7 cellular contexts compared by ENCODE assay signal in the genomic region with DNA sequence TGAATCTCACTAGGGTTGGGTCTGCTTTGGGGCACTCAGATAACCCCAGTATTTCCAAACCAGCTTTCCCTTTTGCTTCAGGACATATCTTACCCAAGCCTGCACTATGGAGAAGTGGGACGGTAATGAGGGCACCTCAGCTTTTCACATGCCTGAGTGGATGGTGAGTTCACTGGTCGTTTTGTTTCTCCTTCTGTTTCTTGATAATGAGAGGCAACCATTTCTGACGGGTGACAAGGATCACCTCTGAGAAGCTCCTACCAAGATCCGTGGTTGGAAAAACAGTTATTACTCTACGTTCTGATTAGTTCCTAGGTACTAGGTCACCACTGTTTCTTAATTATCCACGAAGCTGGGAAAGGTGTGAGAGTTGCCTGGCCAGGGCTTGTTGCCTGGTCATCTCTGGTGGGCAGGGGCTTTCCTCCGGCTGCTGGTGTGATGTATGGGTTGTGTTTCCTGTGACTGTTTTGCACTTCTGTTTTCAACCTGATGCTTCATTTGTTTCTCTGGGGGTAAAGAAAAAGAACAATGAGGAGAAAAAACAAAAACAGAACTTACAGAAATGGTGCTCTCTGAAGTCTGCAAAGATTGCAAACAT.
DNase-seq lines count a peak whose midpoint lies in the region; ATAC-seq and TF ChIP-seq lines count a peak whose summit lies in the region.

No MANE protein-coding gene starts in this region.

- CTCF ChIA-PET in WTC11 (lab: Charles Lee) = interaction anchor here (0.7 to 3.2 kb wide), 41 partner anchors 8 to 1518 kb away, joined by 3 to 59 read pairs (median 5); a partner anchor contains a TSS

- peaks cover 7 to 17% (median 13%) of the 10 kb centered on the region in 3 donors for H3K4me1 ChIP-seq in skeletal muscle tissue (ENCODE audit: control insufficient read depth in 3 of 3, insufficient read depth in 3 of 3, low read length in 3 of 3)

- H3K27me3 ChIP-seq in skeletal muscle tissue (ENCODE audit: control insufficient read depth in 3 of 3, insufficient read depth in 3 of 3, low read length in 3 of 3) = no peaks in the 10 kb centered on the region

- peak overlapping the region; percentile 88 for H3K27ac Mint-ChIP-seq in activated T-helper 1 cell treated with anti-CD3 and anti-CD28 coated beads, Interleukin-12 subunit alpha, Interleukin-12 subunit beta, Interleukin-2, Interleukin-4 antibody, amounts not matched to agents 30 ng/mL and 10 ng/mL and 1 ng/mL, durations not matched to agents 14 hours and 24 hours and 36 hours
- no peak overlapping the region; the same call in 1 of the 2 replicates for H3K27ac Mint-ChIP-seq in WTC11

- H3K27ac ChIP-seq in skeletal muscle tissue (ENCODE audit: low read depth, low read length) = no peak overlapping the region

- no peaks in the 10 kb centered on the region for H3K36me3 Mint-ChIP-seq in activated T-helper 1 cell treated with anti-CD3 and anti-CD28 coated beads, Interleukin-12 subunit alpha, Interleukin-12 subunit beta, Interleukin-2, Interleukin-4 antibody, amounts not matched to agents 30 ng/mL and 10 ng/mL and 1 ng/mL, durations not matched to agents 14 hours and 24 hours and 36 hours (ENCODE audit: low read depth)
- no peaks in the 10 kb centered on the region for H3K36me3 Mint-ChIP-seq in WTC11

- no peaks in the 10 kb centered on the region for H3K36me3 ChIP-seq in skeletal muscle tissue (ENCODE audit: control insufficient read depth in 3 of 3, insufficient read depth in 3 of 3, low read length in 3 of 3)

- intact Hi-C loops in activated T-helper 1 cell treated with anti-CD3 and anti-CD28 coated beads, Interleukin-12 subunit alpha, Interleukin-12 subunit beta, Interleukin-2, Interleukin-4 antibody, amounts not matched to agents 30 ng/mL and 10 ng/mL and 1 ng/mL, durations not matched to agents 14 hours and 24 hours and 36 hours (cut with micrococcal nuclease) = loop anchor here (1.0 to 10.0 kb wide), 10 partner anchors 8 to 646 kb away; a partner anchor contains a TSS

- H3K4me1 Mint-ChIP-seq in activated T-helper 1 cell treated with anti-CD3 and anti-CD28 coated beads, Interleukin-12 subunit alpha, Interleukin-12 subunit beta, Interleukin-2, Interleukin-4 antibody, amounts not matched to agents 30 ng/mL and 10 ng/mL and 1 ng/mL, durations not matched to agents 14 hours and 24 hours and 36 hours (ENCODE audit: low read depth) = peaks cover 62% of the 10 kb centered on the region
- peaks cover 39% of the 10 kb centered on the region for H3K4me1 Mint-ChIP-seq in WTC11

- DNase-seq in activated T-helper 1 cell treated with anti-CD3 and anti-CD28 coated beads, Interleukin-12 subunit alpha, Interleukin-12 subunit beta, Interleukin-2, Interleukin-4 antibody, amounts not matched to agents 30 ng/mL and 10 ng/mL and 1 ng/mL, durations not matched to agents 14 hours and 24 hours and 36 hours (ENCODE audit: low spot score) = peak; percentile 29
- DNase-seq in activated gamma-delta T cell (lab: John Stamatoyannopoulos, UW) = no peak
- DNase-seq in NCI-H345 treated with DMSO at 0.1 percent for 48 hours (lab: John Stamatoyannopoulos, UW; ENCODE audit: unreplicated experiment) = no peak
- no peak for DNase-seq in WTC11 (ENCODE audit: low spot score)

- no peaks in the 10 kb centered on the region for H3K9me3 Mint-ChIP-seq in activated T-helper 1 cell treated with anti-CD3 and anti-CD28 coated beads, Interleukin-12 subunit alpha, Interleukin-12 subunit beta, Interleukin-2, Interleukin-4 antibody, amounts not matched to agents 30 ng/mL and 10 ng/mL and 1 ng/mL, durations not matched to agents 14 hours and 24 hours and 36 hours
- H3K9me3 Mint-ChIP-seq in WTC11 = no peaks in the 10 kb centered on the region

- H3K9ac ChIP-seq in skeletal muscle tissue (ENCODE audit: low read depth in 1 of 3, low read length in 3 of 3) = peak overlapping the region in 2 of 3 donors; percentile 1 to 51

- no peaks in the 10 kb centered on the region for H3K9me3 ChIP-seq in skeletal muscle tissue (ENCODE audit: control insufficient read depth in 3 of 3, low read length in 3 of 3)

- no peak for TF ChIP-seq CTCF in WTC11 (IDR thresholded peaks at IDR 0.05)

- POLR2A ChIA-PET in WTC11 (lab: Charles Lee) = interaction anchor here (1.5 kb wide), 1 partner anchor 66 kb away, joined by 5 read pairs; a partner anchor contains a TSS

- H3K27me3 Mint-ChIP-seq in activated T-helper 1 cell treated with anti-CD3 and anti-CD28 coated beads, Interleukin-12 subunit alpha, Interleukin-12 subunit beta, Interleukin-2, Interleukin-4 antibody, amounts not matched to agents 30 ng/mL and 10 ng/mL and 1 ng/mL, durations not matched to agents 14 hours and 24 hours and 36 hours (ENCODE audit: insufficient read depth) = no peaks in the 10 kb centered on the region
- no peaks in the 10 kb centered on the region for H3K27me3 Mint-ChIP-seq in WTC11 (ENCODE audit: low read depth)

- peak overlapping the region; percentile 73 for H3K4me3 Mint-ChIP-seq in activated T-helper 1 cell treated with anti-CD3 and anti-CD28 coated beads, Interleukin-12 subunit alpha, Interleukin-12 subunit beta, Interleukin-2, Interleukin-4 antibody, amounts not matched to agents 30 ng/mL and 10 ng/mL and 1 ng/mL, durations not matched to agents 14 hours and 24 hours and 36 hours
- H3K4me3 Mint-ChIP-seq in WTC11 = no peak overlapping the region

- ATAC-seq in GM19023 (IDR thresholded peaks at IDR 0.05; ENCODE audit: unreplicated experiment) (peak; percentile 36), HG02798 (IDR thresholded peaks at IDR 0.05; ENCODE audit: poor library complexity, unreplicated experiment) (peak; percentile 45), WTC11 (no peak)

- H3K4me3 ChIP-seq in skeletal muscle tissue (ENCODE audit: low read length in 3 of 3) = peak overlapping the region in 1 of 3 donors; percentile 4

TF ChIP-seq in WTC11, 78 proteins besides CTCF, POLR2A, EP300 and RAD21:
- TF ChIP-seq, protein P1, sequence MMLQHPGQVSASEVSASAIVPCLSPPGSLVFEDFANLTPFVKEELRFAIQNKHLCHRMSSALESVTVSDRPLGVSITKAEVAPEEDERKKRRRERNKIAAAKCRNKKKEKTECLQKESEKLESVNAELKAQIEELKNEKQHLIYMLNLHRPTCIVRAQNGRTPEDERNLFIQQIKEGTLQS (CRISPR knock-in tag; conservative IDR thresholded peaks at IDR 0.05) = no peak
- TF ChIP-seq, protein P2, sequence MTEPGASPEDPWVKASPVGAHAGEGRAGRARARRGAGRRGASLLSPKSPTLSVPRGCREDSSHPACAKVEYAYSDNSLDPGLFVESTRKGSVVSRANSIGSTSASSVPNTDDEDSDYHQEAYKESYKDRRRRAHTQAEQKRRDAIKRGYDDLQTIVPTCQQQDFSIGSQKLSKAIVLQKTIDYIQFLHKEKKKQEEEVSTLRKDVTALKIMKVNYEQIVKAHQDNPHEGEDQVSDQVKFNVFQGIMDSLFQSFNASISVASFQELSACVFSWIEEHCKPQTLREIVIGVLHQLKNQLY (CRISPR knock-in tag; IDR thresholded peaks at IDR 0.05) = no peak
- TF ChIP-seq, protein P3, sequence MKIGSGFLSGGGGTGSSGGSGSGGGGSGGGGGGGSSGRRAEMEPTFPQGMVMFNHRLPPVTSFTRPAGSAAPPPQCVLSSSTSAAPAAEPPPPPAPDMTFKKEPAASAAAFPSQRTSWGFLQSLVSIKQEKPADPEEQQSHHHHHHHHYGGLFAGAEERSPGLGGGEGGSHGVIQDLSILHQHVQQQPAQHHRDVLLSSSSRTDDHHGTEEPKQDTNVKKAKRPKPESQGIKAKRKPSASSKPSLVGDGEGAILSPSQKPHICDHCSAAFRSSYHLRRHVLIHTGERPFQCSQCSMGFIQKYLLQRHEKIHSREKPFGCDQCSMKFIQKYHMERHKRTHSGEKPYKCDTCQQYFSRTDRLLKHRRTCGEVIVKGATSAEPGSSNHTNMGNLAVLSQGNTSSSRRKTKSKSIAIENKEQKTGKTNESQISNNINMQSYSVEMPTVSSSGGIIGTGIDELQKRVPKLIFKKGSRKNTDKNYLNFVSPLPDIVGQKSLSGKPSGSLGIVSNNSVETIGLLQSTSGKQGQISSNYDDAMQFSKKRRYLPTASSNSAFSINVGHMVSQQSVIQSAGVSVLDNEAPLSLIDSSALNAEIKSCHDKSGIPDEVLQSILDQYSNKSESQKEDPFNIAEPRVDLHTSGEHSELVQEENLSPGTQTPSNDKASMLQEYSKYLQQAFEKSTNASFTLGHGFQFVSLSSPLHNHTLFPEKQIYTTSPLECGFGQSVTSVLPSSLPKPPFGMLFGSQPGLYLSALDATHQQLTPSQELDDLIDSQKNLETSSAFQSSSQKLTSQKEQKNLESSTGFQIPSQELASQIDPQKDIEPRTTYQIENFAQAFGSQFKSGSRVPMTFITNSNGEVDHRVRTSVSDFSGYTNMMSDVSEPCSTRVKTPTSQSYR (CRISPR knock-in tag; IDR thresholded peaks at IDR 0.05) = no peak
- no peak for TF ChIP-seq ATF1 (CRISPR knock-in tag; IDR thresholded peaks at IDR 0.05)
- TF ChIP-seq PRRX2 (CRISPR knock-in tag; IDR thresholded peaks at IDR 0.05) = no peak
- no peak for TF ChIP-seq SOX15 (CRISPR knock-in tag; IDR thresholded peaks at IDR 0.05)
- no peak for TF ChIP-seq NR2C2 (CRISPR knock-in tag; IDR thresholded peaks at IDR 0.05)
